1 cellular context compared by ENCODE assay signal in genomic region chrX:11375614-11376119, GRCh38.
TF ChIP-seq lines count a peak whose summit lies in the region.

No MANE protein-coding gene starts in this region.

TF ChIP-seq in K562, 482 proteins besides CTCF, POLR2A, EP300 and RAD21 (continued from another document and continues in another):
- TF ChIP-seq ZBTB11 (CRISPR knock-in tag; IDR thresholded peaks at IDR 0.05): peak in 1 of 3 experiments; percentile 60; a peak in 2 of 6 replicates
- TF ChIP-seq TAF9B (IDR thresholded peaks at IDR 0.05; ENCODE audit: partially characterized antibody): peak; percentile 65
- peak; percentile 59; the same call in 1 of the 2 replicates for TF ChIP-seq NFATC3 (IDR thresholded peaks at IDR 0.05)
- TF ChIP-seq RBM39 (optimal IDR thresholded peaks at IDR 0.05; ENCODE audit: low read depth, low read length): no peak
- TF ChIP-seq EHMT2 (IDR thresholded peaks at IDR 0.05): peak; percentile 15; the same call in 1 of the 2 replicates
- TF ChIP-seq TEAD4 (IDR thresholded peaks at IDR 0.05; ENCODE audit: low read length): peak; percentile 92
- TF ChIP-seq TEAD4 (CRISPR knock-in tag; IDR thresholded peaks at IDR 0.05; ENCODE audit: borderline replicate concordance): no peak
- no peak for TF ChIP-seq PHTF2 (CRISPR knock-in tag; IDR thresholded peaks at IDR 0.05)
- TF ChIP-seq LCOR (CRISPR knock-in tag; IDR thresholded peaks at IDR 0.05): 0 out of 2 replicates have a peak, but pooled peaks have one; percentile 53
- no peak for TF ChIP-seq XRCC4 (IDR thresholded peaks at IDR 0.05; ENCODE audit: extremely low read depth, insufficient read depth, insufficient read length)
- TF ChIP-seq LEF1 (IDR thresholded peaks at IDR 0.05): peak; percentile 85
- peak; percentile 45; the same call in 1 of the 2 replicates for TF ChIP-seq MYC (IDR thresholded peaks at IDR 0.05; ENCODE audit: low read depth, low read length)
- no peak for TF ChIP-seq MYC (CRISPR knock-in tag; IDR thresholded peaks at IDR 0.05; ENCODE audit: borderline replicate concordance, low read depth)
- no peak for TF ChIP-seq XRCC5 (IDR thresholded peaks at IDR 0.05; ENCODE audit: low read depth, low read length)
- TF ChIP-seq ZNF668 (CRISPR knock-in tag; IDR thresholded peaks at IDR 0.05): no peak
- TF ChIP-seq ATF3 (IDR thresholded peaks at IDR 0.05): peak; percentile 76
- no peak for TF ChIP-seq ATF3 (CRISPR knock-in tag; conservative IDR thresholded peaks at IDR 0.05)
- TF ChIP-seq SRSF1 (IDR thresholded peaks at IDR 0.05; ENCODE audit: low read depth, low read length): no peak
- TF ChIP-seq ZZZ3 (IDR thresholded peaks at IDR 0.05): no peak
- TF ChIP-seq HBP1 (CRISPR knock-in tag; IDR thresholded peaks at IDR 0.05): 0 out of 2 replicates have a peak, but pooled peaks have one; percentile 48
- no peak for TF ChIP-seq ZNF324 (CRISPR knock-in tag; IDR thresholded peaks at IDR 0.05)
- TF ChIP-seq ZNF134 (CRISPR knock-in tag; conservative IDR thresholded peaks at IDR 0.05): no peak
- no peak for TF ChIP-seq SPI1 (IDR thresholded peaks at IDR 0.05; ENCODE audit: borderline replicate concordance, low read depth, low read length)
- no peak for TF ChIP-seq E2F4 (CRISPR knock-in tag; IDR thresholded peaks at IDR 0.05; ENCODE audit: low read depth)
- peak; percentile 98 for TF ChIP-seq SMARCE1 (IDR thresholded peaks at IDR 0.05)
- peak; percentile 92 for TF ChIP-seq C11orf30 (IDR thresholded peaks at IDR 0.05; ENCODE audit: low read depth)
- no peak; the same call in 1 of the 2 replicates for TF ChIP-seq ATF7 (IDR thresholded peaks at IDR 0.05)
- no peak for TF ChIP-seq NFE2L1 (tag; IDR thresholded peaks at IDR 0.05; ENCODE audit: borderline replicate concordance, low read depth)
- no peak for TF ChIP-seq MCM5 (IDR thresholded peaks at IDR 0.05; ENCODE audit: low read depth)
- peak; percentile 52; the same call in 1 of the 2 replicates for TF ChIP-seq PHB2 (IDR thresholded peaks at IDR 0.05; ENCODE audit: low read depth)
- no peak for TF ChIP-seq PRPF4 (IDR thresholded peaks at IDR 0.05; ENCODE audit: insufficient read depth, low read depth, low read length, poor library complexity, severe bottlenecking)
- TF ChIP-seq ZNF282 (CRISPR knock-in tag; IDR thresholded peaks at IDR 0.05): no peak
- TF ChIP-seq HINFP (tag; conservative IDR thresholded peaks at IDR 0.05; ENCODE audit: low read depth): peak; percentile 61; the same call in 1 of the 2 replicates
- TF ChIP-seq ZBTB26 (CRISPR knock-in tag; IDR thresholded peaks at IDR 0.05): peak; percentile 58; the same call in 1 of the 2 replicates
- no peak for TF ChIP-seq ZNF589 (CRISPR knock-in tag; IDR thresholded peaks at IDR 0.05; ENCODE audit: low read depth)
- no peak for TF ChIP-seq ZNF586 (CRISPR knock-in tag; conservative IDR thresholded peaks at IDR 0.05)
- no peak for TF ChIP-seq DACH1 (IDR thresholded peaks at IDR 0.05; ENCODE audit: partially characterized antibody)
- TF ChIP-seq JUN (IDR thresholded peaks at IDR 0.05; ENCODE audit: borderline replicate concordance, low read depth, low read length): 0 out of 2 replicates have a peak, but pooled peaks have one; percentile 14
- no peak for TF ChIP-seq JUN (CRISPR knock-in tag; IDR thresholded peaks at IDR 0.05; ENCODE audit: borderline replicate concordance)
- peak; percentile 33; the same call in 1 of the 2 replicates for TF ChIP-seq CREM (IDR thresholded peaks at IDR 0.05; ENCODE audit: low read depth)
- TF ChIP-seq THRB (CRISPR knock-in tag; conservative IDR thresholded peaks at IDR 0.05): peak; percentile 86; the same call in 1 of the 2 replicates
- TF ChIP-seq HDAC3 (IDR thresholded peaks at IDR 0.05; ENCODE audit: borderline replicate concordance, partially characterized antibody): peak; percentile 96
- 0 out of 2 replicates have a peak, but pooled peaks have one; percentile 46 for TF ChIP-seq SMAD3 (CRISPR knock-in tag; conservative IDR thresholded peaks at IDR 0.05)
- peak; percentile 77 for TF ChIP-seq JUND (IDR thresholded peaks at IDR 0.05; ENCODE audit: borderline replicate concordance, low read depth, low read length)
- 0 out of 3 replicates have a peak, but pooled peaks have one; percentile 12 for TF ChIP-seq JUND (tag; IDR thresholded peaks at IDR 0.05; ENCODE audit: borderline replicate concordance, low read depth, low read length)
- TF ChIP-seq MCM7 (IDR thresholded peaks at IDR 0.05): peak in 1 of 2 experiments; percentile 81; a peak in 1 of 4 replicates
- peak; percentile 71; the same call in 1 of the 2 replicates for TF ChIP-seq OTX1 (CRISPR knock-in tag; IDR thresholded peaks at IDR 0.05)
- peak; percentile 66 for TF ChIP-seq NFIC (IDR thresholded peaks at IDR 0.05)
- TF ChIP-seq HNRNPK (IDR thresholded peaks at IDR 0.05; ENCODE audit: low read depth, low read length, poor library complexity, severe bottlenecking): no peak
- TF ChIP-seq NFRKB (IDR thresholded peaks at IDR 0.05; ENCODE audit: low read depth): peak; percentile 97
- peak in 1 of 2 experiments; percentile 94; a peak in 2 of 4 replicates for TF ChIP-seq TBL1XR1 (IDR thresholded peaks at IDR 0.05; ENCODE audit: low read length in 2 of 2)
- TF ChIP-seq MEF2D (tag; conservative IDR thresholded peaks at IDR 0.05; ENCODE audit: low read depth): peak; percentile 99
